Comparison of ENCODE assay signal across 9 cellular contexts in the genomic region with DNA sequence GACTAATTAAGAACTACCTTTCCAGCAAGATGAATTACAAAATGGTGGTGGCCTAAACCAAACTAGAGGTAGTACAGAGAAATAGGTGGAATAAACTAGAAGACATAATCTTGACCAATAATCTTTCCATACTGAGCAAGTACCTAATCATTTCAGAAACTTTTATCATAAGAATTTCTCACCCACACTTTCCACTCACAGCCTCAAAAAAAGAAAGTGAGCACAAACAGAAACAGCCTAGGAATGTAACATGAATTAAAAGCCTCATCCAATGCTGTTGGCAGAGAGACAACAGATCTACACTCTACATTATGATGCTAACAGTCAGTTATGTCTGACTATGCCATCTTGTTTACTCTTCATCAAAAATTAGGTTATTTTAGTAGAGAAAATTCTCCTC. TPM values are rescaled to one million over a fixed set of nuclear protein-coding genes. Genes with fewer than 3 reads are reported as not detected.
A peak's percentile ranks its signal among the peaks of the same experiment; 100 is the strongest.
DNase-seq lines count a peak whose midpoint lies in the region; ATAC-seq, FAIRE-seq and TF ChIP-seq lines count a peak whose summit lies in the region.
"Had no signal": no experiment of that assay in that cellular context is flagged by ENCODE, and none has a peak within 500 bp of the region (broad histone marks: within the 10 kb centered on the region; RNA-seq: fewer than 3 reads in every experiment).

No MANE protein-coding gene starts in this region.

- H3K4me3 ChIP-seq in ACC112 (ENCODE audit: low read depth, low read length) (peak overlapping the region; percentile 70), coronary artery (no peak overlapping the region), uterus (no peak overlapping the region), right cardiac atrium (ENCODE audit: low read length) (no peak overlapping the region)

- H3K27me3 ChIP-seq in ACC112 (ENCODE audit: insufficient read depth, low read length) (no peaks in the 10 kb centered on the region), uterus (no peaks in the 10 kb centered on the region), right cardiac atrium (ENCODE audit: control insufficient read depth, insufficient read depth) (no peaks in the 10 kb centered on the region)

- H3K27ac ChIP-seq in ACC112 (ENCODE audit: low read depth, low read length) = peak overlapping the region; percentile 30
- no peak overlapping the region for H3K27ac ChIP-seq in coronary artery
- peak overlapping the region in 1 of 2 donors; percentile 5 for H3K27ac ChIP-seq in uterus
- no peak overlapping the region for H3K27ac ChIP-seq in right cardiac atrium (ENCODE audit: low read length)

- H3K4me1 ChIP-seq in ACC112 (ENCODE audit: control insufficient read depth, insufficient read depth, low read length, unreplicated experiment) (peaks cover 28% of the 10 kb centered on the region), uterus (no peaks in the 10 kb centered on the region), right cardiac atrium (ENCODE audit: control insufficient read depth, insufficient read depth, low read length) (no peaks in the 10 kb centered on the region)

- no peak for DNase-seq in GM19239 (ENCODE audit: insufficient read length, low spot score)
- no peak for DNase-seq in activated naive CD4-positive, alpha-beta T cell treated with anti-CD3 and anti-CD28 coated beads, Interleukin-2, amount 50 U/mL, for 72 hours (ENCODE audit: low spot score in 2 of 2)
- no peak for DNase-seq in immature natural killer cell
- no peak for DNase-seq in coronary artery (ENCODE audit: low spot score)
- no peak for DNase-seq in uterus
- DNase-seq in right cardiac atrium = no peak
- DNase-seq: dermis blood vessel endothelial cell had no signal

- H2AFZ ChIP-seq in ACC112 (ENCODE audit: low read length, unreplicated experiment) = no peak overlapping the region

- H3K36me3 ChIP-seq in ACC112 (ENCODE audit: insufficient read depth, low read length) (no peaks in the 10 kb centered on the region), uterus (no peaks in the 10 kb centered on the region)

- peak; percentile 23 for FAIRE-seq in GM19239 (lab: Jason Lieb, UNC)

- H3K36me3 Mint-ChIP-seq in activated naive CD4-positive, alpha-beta T cell treated with anti-CD3 and anti-CD28 coated beads, Interleukin-2, amount 50 U/mL, for 72 hours = peaks cover 8 to 16% of the 10 kb centered on the region in 2 donors
- H3K36me3 Mint-ChIP-seq in immature natural killer cell = no peaks in the 10 kb centered on the region

- H3K4me3 Mint-ChIP-seq in immature natural killer cell = peak overlapping the region; percentile 0 to 66 (median 60)

- H3K79me2 ChIP-seq in ACC112 (ENCODE audit: control insufficient read depth, insufficient read depth, low read length, unreplicated experiment) = peaks cover 57% of the 10 kb centered on the region

- peaks cover 14 to 20% (median 17%) of the 10 kb centered on the region in 3 donors for H3K27me3 Mint-ChIP-seq in immature natural killer cell (ENCODE audit: low read depth in 3 of 3)

- no peak for TF ChIP-seq POLR2A in uterus (IDR thresholded peaks at IDR 0.05)

- H3K9me3 ChIP-seq in uterus (no peaks in the 10 kb centered on the region), right cardiac atrium (ENCODE audit: control insufficient read depth, low read length) (no peaks in the 10 kb centered on the region)

- peaks cover 44 to 68% of the 10 kb centered on the region in 2 donors for H3K4me1 Mint-ChIP-seq in immature natural killer cell

- ATAC-seq in activated naive CD4-positive, alpha-beta T cell treated with anti-CD3 and anti-CD28 coated beads, Interleukin-2, amount 50 U/mL, for 72 hours = no peak
- ATAC-seq in HG02798 (IDR thresholded peaks at IDR 0.05; ENCODE audit: poor library complexity, unreplicated experiment) (no peak), right cardiac atrium (no peak)

- TF ChIP-seq CTCF in coronary artery (IDR thresholded peaks at IDR 0.05) = no peak
- TF ChIP-seq CTCF in uterus (IDR thresholded peaks at IDR 0.05) = no peak

- peaks cover 0 to 4% of the 10 kb centered on the region in 2 donors for H3K9me3 Mint-ChIP-seq in activated naive CD4-positive, alpha-beta T cell treated with anti-CD3 and anti-CD28 coated beads, Interleukin-2, amount 50 U/mL, for 72 hours
- no peaks in the 10 kb centered on the region for H3K9me3 Mint-ChIP-seq in immature natural killer cell

- H3K27ac Mint-ChIP-seq in activated naive CD4-positive, alpha-beta T cell treated with anti-CD3 and anti-CD28 coated beads, Interleukin-2, amount 50 U/mL, for 72 hours = peak overlapping the region; percentile 47 to 96
- H3K27ac Mint-ChIP-seq in immature natural killer cell = peak overlapping the region; percentile 42 to 98 (median 78)

- intact Hi-C loops in uterus (cut with DNase I; ENCODE audit: low total_unique reads) (no loop called here), right cardiac atrium (cut with DNase I) (no loop called here)

RNA-seq across cellular contexts. Expression of gene RNF38, which starts 1.3 kb away (rescaled TPM):
- 10 to 100 TPM; 31.6 to 35.8 TPM for total RNA-seq in activated naive CD4-positive, alpha-beta T cell treated with anti-CD3 and anti-CD28 coated beads, Interleukin-2, amount 50 U/mL, for 72 hours
- polyA plus RNA-seq in immature natural killer cell (10 to 100 TPM in 2 of 3 donors, 1 to 10 TPM in 1; 8.3 to 24.1 (median 15.3) TPM), right cardiac atrium (8.8 TPM)
- total RNA-seq in uterus (10 to 100 TPM; 18.2 to 79.2 (median 30.6) TPM), right cardiac atrium (10 to 100 TPM; 24.6 to 31.8 (median 28.1) TPM)
